Comparison of ENCODE assay signal across 9 cellular contexts in genomic region chr15:34335176-34335575, GRCh38. TPM values are rescaled to one million over a fixed set of nuclear protein-coding genes. Genes with fewer than 3 reads are reported as not detected.
DNase-seq lines count a peak whose midpoint lies in the region; ATAC-seq and TF ChIP-seq lines count a peak whose summit lies in the region.
"Had no signal": no experiment of that assay in that cellular context is flagged by ENCODE, and none has a peak within 500 bp of the region (broad histone marks: within the 10 kb centered on the region; RNA-seq: fewer than 3 reads in every experiment).

No MANE protein-coding gene starts in this region.

- WGBS in heart left ventricle, 4 donors, result 54 to 67% (median 57%) methylated on average over 1 of the region's 1 CpG

- H3K9me3 ChIP-seq in heart left ventricle (no peaks in the 10 kb centered on the region), upper lobe of right lung (no peaks in the 10 kb centered on the region)

- peaks cover 60% of the 10 kb centered on the region for H3K4me1 Mint-ChIP-seq in activated CD8-positive, alpha-beta T cell treated with anti-CD3 and anti-CD28 coated beads for 36 hours (ENCODE audit: low read depth)

- intact Hi-C loops in heart left ventricle (cut with DNase I), result loop anchor here in 4 of 10 donors (5.0 to 10.0 kb wide), 5 partner anchors 70 to 270 kb away; partner anchors contain the start of genes EMC4 (in 1 of the 4), EMC7 (in 1 of the 4) and PGBD4 (in 1 of the 4)
- intact Hi-C loops in Right ventricle myocardium inferior (cut with DNase I), result loop anchor here (5.0 to 10.0 kb wide), 2 partner anchors 78 to 110 kb away; partner anchors contain the start of gene EMC4
- intact Hi-C loops in activated CD8-positive, alpha-beta T cell treated with anti-CD3 and anti-CD28 coated beads for 36 hours (cut with micrococcal nuclease), result loop anchor here (10.0 kb wide), 1 partner anchor 250 kb away; the partner anchor contains the start of gene GOLGA8B
- intact Hi-C loops in upper lobe of right lung (cut with DNase I), result no loop called here

- H3K27ac ChIP-seq in heart left ventricle, result peak overlapping the region in 11 of 12 donors; percentile 26 to 97 (median 90)
- H3K27ac ChIP-seq in upper lobe of right lung, result peak overlapping the region; percentile 90

- H3K9me3 Mint-ChIP-seq in activated CD8-positive, alpha-beta T cell treated with anti-CD3 and anti-CD28 coated beads for 36 hours, result no peaks in the 10 kb centered on the region

- TF ChIP-seq CTCF in heart left ventricle (IDR thresholded peaks at IDR 0.05) (no peak), upper lobe of right lung (IDR thresholded peaks at IDR 0.05) (no peak), GM13977 (IDR thresholded peaks at IDR 0.05; ENCODE audit: extremely low read depth, insufficient read depth, missing control alignments) (no peak), GM13976 (IDR thresholded peaks at IDR 0.05; ENCODE audit: borderline replicate concordance, control extremely low read depth, extremely low read depth, insufficient read depth, missing control alignments) (no peak)
- no peak for TF ChIP-seq CTCF in activated CD8-positive, alpha-beta T cell treated with anti-CD3 and anti-CD28 coated beads for 36 hours (IDR thresholded peaks at IDR 0.05)

- peaks cover 13% of the 10 kb centered on the region for H3K36me3 Mint-ChIP-seq in activated CD8-positive, alpha-beta T cell treated with anti-CD3 and anti-CD28 coated beads for 36 hours (ENCODE audit: low read depth)

- H3K36me3 ChIP-seq in heart left ventricle (peaks cover 0 to 21% (median 6%) of the 10 kb centered on the region in 9 donors), upper lobe of right lung (peaks cover 14% of the 10 kb centered on the region)

- H3K27ac Mint-ChIP-seq in activated CD8-positive, alpha-beta T cell treated with anti-CD3 and anti-CD28 coated beads for 36 hours, result peak overlapping the region; percentile 95

- in situ Hi-C loops in GM13977 (cut with MboI; ENCODE audit: low pct_unique_long_range_greater_than_20kb, low sequenced_read_pairs, unreplicated experiment) (loop anchor here (25.0 kb wide), 1 partner anchor 248 kb away; no protein-coding TSS in a partner anchor), GM13976 (cut with MboI; ENCODE audit: low sequenced_read_pairs, unreplicated experiment) (no loop called here)

- peaks cover 0 to 68% (median 37%) of the 10 kb centered on the region in 12 donors for H3K4me1 ChIP-seq in heart left ventricle
- H3K4me1 ChIP-seq in upper lobe of right lung, result peaks cover 28% of the 10 kb centered on the region

- no peak for ATAC-seq in heart left ventricle
- ATAC-seq in Right ventricle myocardium inferior, result no peak
- ATAC-seq in activated CD8-positive, alpha-beta T cell treated with anti-CD3 and anti-CD28 coated beads for 36 hours, result no peak
- ATAC-seq in upper lobe of right lung, result no peak
- ATAC-seq in HG03571 (IDR thresholded peaks at IDR 0.05; ENCODE audit: unreplicated experiment), result no peak

- CTCF ChIA-PET in activated CD8-positive, alpha-beta T cell treated with anti-CD3 and anti-CD28 coated beads for 36 hours (lab: Charles Lee), result no interaction called here

- H3K4me3 ChIP-seq in heart left ventricle (peak overlapping the region in 10 of 12 donors; percentile 3 to 95 (median 60)), upper lobe of right lung (peak overlapping the region; percentile 73)

- POLR2A ChIA-PET in activated CD8-positive, alpha-beta T cell treated with anti-CD3 and anti-CD28 coated beads for 36 hours (lab: Charles Lee), result interaction anchor here (1.4 kb wide), 1 partner anchor 8 kb away, joined by 6 read pairs; the partner anchor contains the start of genes NOP10 and NUTM1

- peak overlapping the region; percentile 99 for H3K4me3 Mint-ChIP-seq in activated CD8-positive, alpha-beta T cell treated with anti-CD3 and anti-CD28 coated beads for 36 hours

- no peak for DNase-seq in heart left ventricle
- DNase-seq in Right ventricle myocardium inferior (ENCODE audit: missing footprints), result no peak
- no peak for DNase-seq in activated CD8-positive, alpha-beta T cell treated with anti-CD3 and anti-CD28 coated beads for 36 hours
- peak; percentile 42 for DNase-seq in iris pigment epithelial cell (ENCODE audit: low read depth)
- DNase-seq in upper lobe of right lung, result no peak
- DNase-seq in GM13977 (ENCODE audit: low spot score), result no peak
- DNase-seq in GM13976 (ENCODE audit: low spot score), result no peak
- DNase-seq: NCI-H146 had no signal

- no peaks in the 10 kb centered on the region for H3K27me3 Mint-ChIP-seq in activated CD8-positive, alpha-beta T cell treated with anti-CD3 and anti-CD28 coated beads for 36 hours

- no peak for TF ChIP-seq POLR2A in heart left ventricle (IDR thresholded peaks at IDR 0.05)

- no peaks in the 10 kb centered on the region for H3K27me3 ChIP-seq in heart left ventricle
- H3K27me3 ChIP-seq in upper lobe of right lung, result no peaks in the 10 kb centered on the region

RNA-seq across cellular contexts. Expression of gene SLC12A6, which starts 2.4 kb away (rescaled TPM):
- total RNA-seq in heart left ventricle, result 10 to 100 TPM; 17.3 to 35.1 (median 24.9) TPM
- 1 to 10 TPM; 6.1 to 7.0 TPM for polyA plus RNA-seq in heart left ventricle
- 30.4 TPM for total RNA-seq in Right ventricle myocardium inferior
- total RNA-seq in activated CD8-positive, alpha-beta T cell treated with anti-CD3 and anti-CD28 coated beads for 36 hours, result 10 to 100 TPM; 22.2 to 24.8 TPM
- total RNA-seq in upper lobe of right lung, result 44.9 TPM

RNA-seq across cellular contexts. Expression of gene NOP10, which starts 7.8 kb away (rescaled TPM):
- total RNA-seq in heart left ventricle (100 to 1,000 TPM in 8 of 9 donors, 10 to 100 TPM in 1; 96.4 to 217 (median 132) TPM), Right ventricle myocardium inferior (157 TPM), upper lobe of right lung (161 TPM)
- 100 to 1,000 TPM; 200 to 384 TPM for polyA plus RNA-seq in heart left ventricle
- total RNA-seq in activated CD8-positive, alpha-beta T cell treated with anti-CD3 and anti-CD28 coated beads for 36 hours, result 100 to 1,000 TPM; 225 to 226 TPM

RNA-seq across cellular contexts. Expression of gene NUTM1, which starts 7.9 kb away (rescaled TPM):
- total RNA-seq in heart left ventricle (not detected), Right ventricle myocardium inferior (not detected), upper lobe of right lung (not detected)
- polyA plus RNA-seq in heart left ventricle, result not detected
- total RNA-seq in activated CD8-positive, alpha-beta T cell treated with anti-CD3 and anti-CD28 coated beads for 36 hours, result not detected

RNA-seq across cellular contexts. Expression of gene LPCAT4, which starts 31.8 kb away (rescaled TPM):
- 10 to 100 TPM in 8 of 9 donors, 1 to 10 TPM in 1; 9.8 to 80.0 (median 44.8) TPM for total RNA-seq in heart left ventricle
- 10 to 100 TPM; 12.9 to 49.7 TPM for polyA plus RNA-seq in heart left ventricle
- 89.2 TPM for total RNA-seq in Right ventricle myocardium inferior
- 10 to 100 TPM; 55.6 to 56.9 TPM for total RNA-seq in activated CD8-positive, alpha-beta T cell treated with anti-CD3 and anti-CD28 coated beads for 36 hours
- total RNA-seq in upper lobe of right lung, result 31.5 TPM
